1 cellular context compared by ENCODE assay signal in genomic region chr2:31238126-31238905, GRCh38.
TF ChIP-seq lines count a peak whose summit lies in the region.

No MANE protein-coding gene starts in this region.

TF ChIP-seq in IMR-90, 13 proteins besides CTCF, POLR2A, EP300 and RAD21 (continued from another document):
- TF ChIP-seq MAFK (IDR thresholded peaks at IDR 0.05; ENCODE audit: low read depth, low read length) = no peak
- TF ChIP-seq, protein P1, sequence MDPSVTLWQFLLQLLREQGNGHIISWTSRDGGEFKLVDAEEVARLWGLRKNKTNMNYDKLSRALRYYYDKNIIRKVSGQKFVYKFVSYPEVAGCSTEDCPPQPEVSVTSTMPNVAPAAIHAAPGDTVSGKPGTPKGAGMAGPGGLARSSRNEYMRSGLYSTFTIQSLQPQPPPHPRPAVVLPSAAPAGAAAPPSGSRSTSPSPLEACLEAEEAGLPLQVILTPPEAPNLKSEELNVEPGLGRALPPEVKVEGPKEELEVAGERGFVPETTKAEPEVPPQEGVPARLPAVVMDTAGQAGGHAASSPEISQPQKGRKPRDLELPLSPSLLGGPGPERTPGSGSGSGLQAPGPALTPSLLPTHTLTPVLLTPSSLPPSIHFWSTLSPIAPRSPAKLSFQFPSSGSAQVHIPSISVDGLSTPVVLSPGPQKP (IDR thresholded peaks at IDR 0.05; ENCODE audit: borderline replicate concordance, low read depth, low read length) = no peak
- no peak for TF ChIP-seq SMC3 (IDR thresholded peaks at IDR 0.05; ENCODE audit: low read depth, low read length)
TF ChIP-seq in IMR-90: peak in this region for 0.
